ENCODE assay signal across 8 cellular contexts in the genomic region with DNA sequence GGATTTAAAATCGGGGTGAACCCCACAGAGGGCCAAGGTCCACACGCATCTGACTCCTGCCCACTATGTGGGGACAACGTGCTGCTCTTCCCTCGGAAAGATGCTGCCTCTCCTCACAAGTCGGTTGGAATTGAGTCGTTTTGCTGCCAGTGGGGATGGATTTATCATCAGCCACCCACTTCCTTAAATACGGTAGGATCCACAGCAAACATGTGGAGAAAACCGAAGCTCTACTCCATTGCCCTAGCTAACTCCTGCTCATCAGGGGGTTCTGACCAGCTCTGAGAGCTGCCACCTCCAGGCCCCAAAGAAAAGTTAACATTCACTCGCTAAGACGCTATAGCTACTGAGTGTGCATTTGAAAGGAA.
A peak's percentile ranks its signal among the peaks of the same experiment; 100 is the strongest.
DNase-seq lines count a peak whose midpoint lies in the region; ATAC-seq and TF ChIP-seq lines count a peak whose summit lies in the region.

No MANE protein-coding gene starts in this region.

- WGBS in H9 (ENCODE audit: extremely low coverage, insufficient read length, low lambda C conversion rate): no CpG with 5 or more reads among the region's 10 CpGs

- H3K9ac ChIP-seq in H9 (ENCODE audit: extremely low read depth, insufficient read length, low read length): no peak overlapping the region

- H2BK5ac ChIP-seq in H9 (ENCODE audit: insufficient read length, low read length): no peak overlapping the region

- TF ChIP-seq CTCF in H9 (conservative IDR thresholded peaks at IDR 0.05): 0 out of 3 replicates have a peak, but pooled peaks have one; percentile 23
- TF ChIP-seq CTCF in dorsolateral prefrontal cortex (IDR thresholded peaks at IDR 0.05 in 54 of 56, conservative IDR thresholded peaks at IDR 0.05 in 2 of 56; ENCODE audit: low read depth in 1 of 56, partially characterized antibody in 56 of 56): peak in 13 of 56 donors; percentile 8 to 42 (median 23)
- TF ChIP-seq CTCF in mesothelial cell of epicardium (IDR thresholded peaks at IDR 0.05; ENCODE audit: unreplicated experiment): no peak
- no peak for TF ChIP-seq CTCF in upper lobe of right lung (IDR thresholded peaks at IDR 0.05)

- H3K36me3 ChIP-seq in SJCRH30: no peaks in the 10 kb centered on the region
- H3K36me3 ChIP-seq in upper lobe of right lung: no peaks in the 10 kb centered on the region

- H3K79me1 ChIP-seq in H9 (ENCODE audit: insufficient read depth, low read depth, low read length, poor library complexity, severe bottlenecking): no peaks in the 10 kb centered on the region

- peaks cover 12% of the 10 kb centered on the region for H3K23me2 ChIP-seq in H9 (ENCODE audit: insufficient read length, low read depth, low read length, poor library complexity, severe bottlenecking)

- no peak overlapping the region for H2BK12ac ChIP-seq in H9 (ENCODE audit: insufficient read length, low read depth, low read length)

- no peaks in the 10 kb centered on the region for H4K20me1 ChIP-seq in H9 (ENCODE audit: control insufficient read depth, insufficient read depth, insufficient read length)

- H2AK5ac ChIP-seq in H9 (ENCODE audit: insufficient read length, low read length): no peak overlapping the region

- H3K27ac Mint-ChIP-seq in H9 (no peak overlapping the region), mesothelial cell of epicardium (peak overlapping the region; percentile 49)

- H3K9me3 ChIP-seq in H9 (ENCODE audit: control insufficient read depth, low read depth, low read length) (no peaks in the 10 kb centered on the region), SJCRH30 (replicated peaks) (no peaks in the 10 kb centered on the region), upper lobe of right lung (no peaks in the 10 kb centered on the region)

- H4K91ac ChIP-seq in H9 (ENCODE audit: insufficient read length, low read depth, low read length): no peak overlapping the region

- peak overlapping the region; percentile 90 for H3K4me2 ChIP-seq in H9 (ENCODE audit: insufficient read depth, insufficient read length, low read length)

- H3K4me1 ChIP-seq in H9 (ENCODE audit: insufficient read depth, low read length): no peaks in the 10 kb centered on the region; the same call in 1 of the 2 replicates
- 0 out of 2 replicates have a peak, but pooled peaks cover 3% of the 10 kb centered on the region for H3K4me1 ChIP-seq in SJCRH30
- H3K4me1 ChIP-seq in upper lobe of right lung: no peaks in the 10 kb centered on the region

- H4K8ac ChIP-seq in H9 (replicated peaks; ENCODE audit: insufficient read length, low read depth, low read length): no peak overlapping the region

- H2BK120ac ChIP-seq in H9 (ENCODE audit: low read depth, low read length, poor library complexity, severe bottlenecking): no peak overlapping the region

- H3K18ac ChIP-seq in H9 (ENCODE audit: insufficient read length, low read depth, low read length): no peak overlapping the region

- no peaks in the 10 kb centered on the region; the same call in 1 of the 2 replicates for H3K79me2 ChIP-seq in H9 (ENCODE audit: insufficient read depth, low read length)

- H3K4ac ChIP-seq in H9 (ENCODE audit: low read depth, low read length): no peak overlapping the region

- no peak overlapping the region for H3K14ac ChIP-seq in H9 (ENCODE audit: insufficient read depth, low read length)

- H2AFZ ChIP-seq in H9 (ENCODE audit: low read length): peak overlapping the region; percentile 58

- no peak overlapping the region for H2BK20ac ChIP-seq in H9 (ENCODE audit: low read depth, low read length, poor library complexity, severe bottlenecking)

- H3K4me3 Mint-ChIP-seq in H9: peak overlapping the region; percentile 79 to 90
- H3K4me3 Mint-ChIP-seq in mesothelial cell of epicardium: peak overlapping the region; percentile 88

- H3K56ac ChIP-seq in H9 (ENCODE audit: insufficient read length, low read depth, low read length): no peak overlapping the region

- H3K9me3 Mint-ChIP-seq in H9 (no peaks in the 10 kb centered on the region), mesothelial cell of epicardium (no peaks in the 10 kb centered on the region)

- H3K36me3 Mint-ChIP-seq in H9 (ENCODE audit: insufficient read depth in 1 of 3, low read depth in 3 of 3): peaks cover 0 to 2% (median 0%) of the 10 kb centered on the region in 3 experiments; a peak in 1 of 7 replicates
- no peaks in the 10 kb centered on the region for H3K36me3 Mint-ChIP-seq in mesothelial cell of epicardium

- peaks cover 13% of the 10 kb centered on the region; the same call in 1 of the 2 replicates for H3K27me3 ChIP-seq in H9 (ENCODE audit: insufficient read depth, low read length)
- H3K27me3 ChIP-seq in SJCRH30: no peaks in the 10 kb centered on the region
- H3K27me3 ChIP-seq in dorsolateral prefrontal cortex: no peaks in the 10 kb centered on the region
- no peaks in the 10 kb centered on the region for H3K27me3 ChIP-seq in upper lobe of right lung

- H3K4me3 ChIP-seq in SJCRH30: peak overlapping the region; percentile 84
- peak overlapping the region; percentile 68 to 96 (median 87) for H3K4me3 ChIP-seq in dorsolateral prefrontal cortex
- peak overlapping the region; percentile 89 for H3K4me3 ChIP-seq in upper lobe of right lung

- H3K4me1 Mint-ChIP-seq in H9: peaks cover 15 to 25% of the 10 kb centered on the region in 2 experiments
- H3K4me1 Mint-ChIP-seq in mesothelial cell of epicardium: peaks cover 19% of the 10 kb centered on the region

- ATAC-seq in upper lobe of right lung (peak; percentile 9), HG03439 (IDR thresholded peaks at IDR 0.05; ENCODE audit: unreplicated experiment) (no peak), GM19328 (IDR thresholded peaks at IDR 0.05; ENCODE audit: unreplicated experiment) (no peak)

- H4K5ac ChIP-seq in H9 (ENCODE audit: insufficient read length, low read depth, low read length): no peak overlapping the region

- H3K27ac ChIP-seq in H9 (ENCODE audit: insufficient read length, low read depth, low read length) (no peak overlapping the region), SJCRH30 (peak overlapping the region; percentile 63), dorsolateral prefrontal cortex (peak overlapping the region in 49 of 59 donors; percentile 14 to 94 (median 82)), upper lobe of right lung (no peak overlapping the region)

- no peak overlapping the region for H2BK15ac ChIP-seq in H9 (ENCODE audit: low read depth, low read length)

- H3K23ac ChIP-seq in H9 (ENCODE audit: insufficient read length, low read depth, low read length): no peak overlapping the region

- DNase-seq in DMS114 treated with DMSO at 0.1 percent for 48 hours (lab: John Stamatoyannopoulos, UW; ENCODE audit: unreplicated experiment) (peak; percentile 11), H9 (peak; percentile 39), SJCRH30 (peak; percentile 30 to 56), dorsolateral prefrontal cortex (no peak), mesothelial cell of epicardium (ENCODE audit: low spot score in 2 of 2, unreplicated experiment in 2 of 2) (no peak), upper lobe of right lung (no peak)

- intact Hi-C loops in dorsolateral prefrontal cortex (cut with DNase I) (loop anchor here (5.0 to 10.0 kb wide), 3 partner anchors 76 to 219 kb away; no protein-coding TSS in a partner anchor), upper lobe of right lung (cut with DNase I) (no loop called here)

- peaks cover 58% of the 10 kb centered on the region for H3K27me3 Mint-ChIP-seq in H9 (ENCODE audit: low read depth)
- H3K27me3 Mint-ChIP-seq in mesothelial cell of epicardium (ENCODE audit: low read depth): peaks cover 8% of the 10 kb centered on the region

- no peak overlapping the region for H3T11ph ChIP-seq in H9 (ENCODE audit: low read length)

Comparison
In these comparisons a context has a peak if more than half of its experiments do, and no peak if none do; other contexts are left out.
1. DNase-seq: peak in DMS114 treated with DMSO at 0.1 percent for 48 hours (single experiment), H9 (single experiment) and SJCRH30 (2 of 2); none in dorsolateral prefrontal cortex (0 of 10), mesothelial cell of epicardium (0 of 2) and upper lobe of right lung (single experiment).
2. H3K27ac ChIP-seq: peak in SJCRH30 (single experiment) and dorsolateral prefrontal cortex (49 of 59); none in H9 (single experiment) and upper lobe of right lung (single experiment).
3. Peak in every context shown above with its lines, with median percentiles within 50 percentile points of each other: H3K4me3 ChIP-seq.